ENCODE assay signal across 17 cellular contexts in the genomic region with DNA sequence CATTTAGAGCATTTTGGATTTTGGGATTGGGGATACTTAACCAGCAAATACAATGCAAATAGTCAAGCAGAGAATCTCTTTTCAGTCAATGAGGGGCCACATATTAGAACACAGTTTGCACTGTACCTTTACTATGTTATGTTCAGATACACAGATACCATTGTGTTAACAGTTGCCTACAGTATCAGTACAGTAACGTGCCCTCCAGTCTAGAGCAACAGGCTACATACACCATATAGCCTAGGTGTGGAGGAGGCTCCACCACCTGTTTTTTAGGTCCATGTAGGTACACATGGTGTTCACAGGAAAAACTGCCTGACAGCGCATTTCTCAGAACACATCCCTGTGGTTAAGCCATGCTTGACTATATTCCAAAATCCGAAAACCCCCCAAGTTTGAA. TPM values are rescaled to one million over a fixed set of nuclear protein-coding genes. Genes with fewer than 3 reads are reported as not detected.
DNase-seq lines count a peak whose midpoint lies in the region; ATAC-seq, FAIRE-seq and TF ChIP-seq lines count a peak whose summit lies in the region.
"Had no signal": no experiment of that assay in that cellular context is flagged by ENCODE, and none has a peak within 500 bp of the region (broad histone marks: within the 10 kb centered on the region; RNA-seq: fewer than 3 reads in every experiment).

No MANE protein-coding gene starts in this region.

- FAIRE-seq in GM12891 (lab: Jason Lieb, UNC), result no peak

- H3K4me3 Mint-ChIP-seq in activated naive CD8-positive, alpha-beta T cell treated with anti-CD3 and anti-CD28 coated beads for 36 hours, result no peak overlapping the region
- H3K4me3 Mint-ChIP-seq: activated naive CD8-positive, alpha-beta T cell; neural progenitor cell; T-cell had no signal

- no peak; the same call in 1 of the 2 replicates for TF ChIP-seq POLR2A in GM12891 (IDR thresholded peaks at IDR 0.05; ENCODE audit: low read depth, low read length)

- H3K27me3 Mint-ChIP-seq in activated naive CD8-positive, alpha-beta T cell treated with anti-CD3 and anti-CD28 coated beads for 36 hours, result no peaks in the 10 kb centered on the region
- H3K27me3 Mint-ChIP-seq: activated naive CD8-positive, alpha-beta T cell; T-cell had no signal

- peak overlapping the region; percentile 29 for H3K27ac Mint-ChIP-seq in activated naive CD8-positive, alpha-beta T cell treated with anti-CD3 and anti-CD28 coated beads for 36 hours
- H3K27ac Mint-ChIP-seq: neural progenitor cell had no signal

- no peak for DNase-seq in GM12891 (ENCODE audit: insufficient read length, low spot score)
- no peak for DNase-seq in activated naive CD8-positive, alpha-beta T cell treated with anti-CD3 and anti-CD28 coated beads for 36 hours
- DNase-seq in NCI-H2107 treated with DMSO at 0.1 percent for 48 hours (lab: John Stamatoyannopoulos, UW; ENCODE audit: unreplicated experiment), result no peak
- DNase-seq in middle frontal gyrus (ENCODE audit: extremely low spot score, low spot score), result no peak
- no peak for DNase-seq in NCI-H774 (lab: John Stamatoyannopoulos, UW)
- DNase-seq: activated CD8-positive, alpha-beta memory T cell treated with anti-CD3 and anti-CD28 coated beads, Interleukin-2, amount 50 U/mL, for 4 hours; dermis blood vessel endothelial cell; DMS153; glutamatergic neuron; islet precursor cell; NCI-H2029 treated with DMSO at 0.1 percent for 48 hours; NCI-H69; T-cell had no signal

- ATAC-seq in GM19043 (IDR thresholded peaks at IDR 0.05; ENCODE audit: low read depth, unreplicated experiment) (peak; percentile 27), HG03159 (IDR thresholded peaks at IDR 0.05; ENCODE audit: unreplicated experiment) (peak; percentile 19)

- peaks cover 34% of the 10 kb centered on the region for H3K36me3 Mint-ChIP-seq in activated naive CD8-positive, alpha-beta T cell treated with anti-CD3 and anti-CD28 coated beads for 36 hours

- H3K4me1 Mint-ChIP-seq in activated naive CD8-positive, alpha-beta T cell treated with anti-CD3 and anti-CD28 coated beads for 36 hours, result peaks cover 13% of the 10 kb centered on the region
- H3K4me1 Mint-ChIP-seq: neural progenitor cell had no signal

- H3K9me3 Mint-ChIP-seq in activated naive CD8-positive, alpha-beta T cell treated with anti-CD3 and anti-CD28 coated beads for 36 hours, result no peaks in the 10 kb centered on the region
- H3K9me3 Mint-ChIP-seq: neural progenitor cell, T-cell had no signal

TF ChIP-seq in GM12891, 5 proteins besides CTCF, POLR2A, EP300 and RAD21:
- TF ChIP-seq TAF1 (IDR thresholded peaks at IDR 0.05; ENCODE audit: low read depth, low read length) (no peak), POLR2AphosphoS5 (IDR thresholded peaks at IDR 0.05; ENCODE audit: low read depth, low read length) (peak; percentile 40; the same call in 1 of the 2 replicates)

RNA-seq across cellular contexts. Expression of gene GRPEL1, which starts 9.1 kb away (rescaled TPM):
- 24.4 TPM for polyA plus RNA-seq in GM12891 (2012; ENCODE audit: low read depth, missing spikeins)
- total RNA-seq in activated naive CD8-positive, alpha-beta T cell treated with anti-CD3 and anti-CD28 coated beads for 36 hours, result 100 to 1,000 TPM in 1 of 2 experiments, 10 to 100 TPM in 1; 96.6 to 109 TPM

RNA-seq across cellular contexts. Expression of gene TADA2B, which starts 15.6 kb away (rescaled TPM):
- 5.1 TPM for polyA plus RNA-seq in GM12891 (2012; ENCODE audit: low read depth, missing spikeins)
- 10 to 100 TPM; 10.3 to 11.2 TPM for total RNA-seq in activated naive CD8-positive, alpha-beta T cell treated with anti-CD3 and anti-CD28 coated beads for 36 hours
